16 cellular contexts compared by ENCODE assay signal in the genomic region with DNA sequence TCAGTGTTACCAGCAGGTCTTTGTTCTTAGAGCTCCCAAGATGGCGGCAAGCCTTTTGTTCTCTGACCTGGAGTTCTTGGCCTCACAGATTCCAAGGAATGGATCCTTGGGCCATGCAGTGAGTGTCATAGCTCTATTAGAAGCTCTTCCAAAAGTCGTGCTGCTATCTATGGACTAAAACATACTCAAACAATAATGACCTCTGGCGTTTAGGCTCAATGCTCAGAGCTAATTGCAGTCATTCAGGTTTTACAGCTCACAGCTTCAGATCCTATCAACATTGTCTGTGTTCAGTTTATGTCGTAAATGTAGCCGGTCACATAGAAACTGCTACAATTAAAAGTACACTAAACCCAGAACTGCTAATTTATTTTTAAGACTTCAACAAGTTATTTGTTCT. TPM values are rescaled to one million over a fixed set of nuclear protein-coding genes. Genes with fewer than 3 reads are reported as not detected.
"Had no signal": no experiment of that assay in that cellular context is flagged by ENCODE, and none has a peak within 500 bp of the region (broad histone marks: within the 10 kb centered on the region; RNA-seq: fewer than 3 reads in every experiment).

No MANE protein-coding gene starts in this region.

- H3K4me2 ChIP-seq: neural progenitor cell had no signal

- H3K79me2 ChIP-seq: parathyroid adenoma had no signal

- DNase-seq: activated effector memory CD4-positive, alpha-beta T cell treated with Interleukin-2 at 50 U/mL for 16 hours; activated T-cell treated with anti-CD3 and anti-CD28 coated beads, Interleukin-2, amount 50 U/mL, for 24 hours; body of pancreas; effector memory CD4-positive, alpha-beta T cell; glutamatergic neuron; left ventricle myocardium inferior; mesendoderm; SW 1271; tibial artery had no signal

- H3K4me3 ChIP-seq: body of pancreas, left ventricle myocardium inferior, neural progenitor cell, tibial artery had no signal

- H3K27me3 Mint-ChIP-seq: activated naive CD4-positive, alpha-beta T cell treated with anti-CD3 and anti-CD28 coated beads, Interleukin-2, amount 50 U/mL, for 24 hours; activated T-cell treated with anti-CD3 and anti-CD28 coated beads, Interleukin-2, amount 50 U/mL, for 24 hours; central memory CD8-positive, alpha-beta T cell had no signal

- H3K9ac ChIP-seq: neural progenitor cell, parathyroid adenoma had no signal

- H3K27ac ChIP-seq: body of pancreas, left ventricle myocardium inferior, neural progenitor cell, parathyroid adenoma, tibial artery had no signal

- H3K9me3 ChIP-seq: body of pancreas, tibial artery had no signal

- H2AFZ ChIP-seq: neural progenitor cell, parathyroid adenoma had no signal

- H3K4me1 ChIP-seq: body of pancreas, neural progenitor cell, parathyroid adenoma, tibial artery had no signal

- H3K4me3 Mint-ChIP-seq: activated naive CD4-positive, alpha-beta T cell treated with anti-CD3 and anti-CD28 coated beads, Interleukin-2, amount 50 U/mL, for 24 hours; activated T-cell treated with anti-CD3 and anti-CD28 coated beads, Interleukin-2, amount 50 U/mL, for 24 hours; central memory CD8-positive, alpha-beta T cell; neural progenitor cell; T-helper 2 cell treated with Interferon-gamma antibody and Interleukin-4, amounts not matched to agents 5 μg/mL and 100 μg/mL, for 36 hours had no signal

- H3K27me3 ChIP-seq: body of pancreas, neural progenitor cell, tibial artery had no signal

- H3K36me3 Mint-ChIP-seq: neural progenitor cell had no signal

- H3K36me3 ChIP-seq: neural progenitor cell, tibial artery had no signal

- H3K27ac Mint-ChIP-seq: activated naive CD4-positive, alpha-beta T cell treated with anti-CD3 and anti-CD28 coated beads, Interleukin-2, amount 50 U/mL, for 24 hours; activated T-cell treated with anti-CD3 and anti-CD28 coated beads, Interleukin-2, amount 50 U/mL, for 24 hours; neural progenitor cell; T-helper 2 cell treated with Interferon-gamma antibody and Interleukin-4, amounts not matched to agents 5 μg/mL and 100 μg/mL, for 36 hours had no signal

RNA-seq across cellular contexts. Expression of a gene that starts 22.2 kb away (rescaled TPM):
- total RNA-seq: epithelial cell of proximal tubule, renal cortical epithelial cell had no signal

RNA-seq across cellular contexts. Expression of a gene that starts 35.5 kb away (rescaled TPM):
- total RNA-seq: epithelial cell of proximal tubule had no signal

RNA-seq across cellular contexts. Expression of a gene that starts 58.5 kb away (rescaled TPM):
- total RNA-seq: epithelial cell of proximal tubule, renal cortical epithelial cell had no signal
